In the genomic region with DNA sequence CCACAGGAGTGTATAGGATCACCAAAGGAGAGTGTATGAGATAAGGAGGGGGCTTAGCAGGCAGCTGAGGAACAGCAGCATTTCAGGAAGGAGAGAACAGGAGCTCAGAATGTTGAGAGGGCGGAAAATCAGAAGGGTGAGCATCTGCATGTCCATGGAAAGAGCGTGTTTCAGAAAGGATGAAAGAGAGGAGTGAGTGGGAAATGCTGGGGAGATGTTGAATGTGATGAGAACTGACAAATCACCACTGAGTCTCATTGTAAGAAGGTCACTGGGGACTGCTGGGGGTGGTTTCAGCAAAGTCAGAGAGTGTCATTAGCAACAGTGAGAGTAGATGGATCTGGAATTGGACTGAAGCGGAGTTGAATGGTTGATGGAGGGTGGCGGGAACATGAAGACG, we compare ENCODE assay signal across 20 cellular contexts.
"Had no signal": no experiment of that assay in that cellular context is flagged by ENCODE, and none has a peak within 500 bp of the region (broad histone marks: within the 10 kb centered on the region; RNA-seq: fewer than 3 reads in every experiment).

No MANE protein-coding gene starts in this region.

- H3K4me3 Mint-ChIP-seq: activated CD4-positive, alpha-beta memory T cell treated with anti-CD3 and anti-CD28 coated beads for 36 hours; activated CD4-positive, alpha-beta T cell treated with anti-CD3 and anti-CD28 coated beads for 36 hours; activated T-helper 1 cell treated with anti-CD3 and anti-CD28 coated beads, Interleukin-12 subunit alpha, Interleukin-12 subunit beta, Interleukin-2, Interleukin-4 antibody, amounts not matched to agents 30 ng/mL and 10 ng/mL and 1 ng/mL, durations not matched to agents 14 hours and 24 hours and 36 hours had no signal

- H3K27ac ChIP-seq: adrenal gland, gastrocnemius medialis, heart right ventricle, left ventricle myocardium inferior, thyroid gland had no signal

- H3K36me3 ChIP-seq: adrenal gland, gastrocnemius medialis, heart right ventricle, left ventricle myocardium inferior, thyroid gland had no signal

- DNase-seq: activated CD4-positive, alpha-beta memory T cell treated with anti-CD3 and anti-CD28 coated beads for 36 hours; activated CD4-positive, alpha-beta T cell treated with anti-CD3 and anti-CD28 coated beads for 36 hours; activated naive CD4-positive, alpha-beta T cell; activated T-cell treated with anti-CD3 and anti-CD28 coated beads for 4 hours; adrenal gland; cerebellar nuclear complex; effector CD4-positive, alpha-beta T cell; gastrocnemius medialis; heart right ventricle; immature natural killer cell; kidney glomerular epithelial cell; left ventricle myocardium inferior; mesendoderm; naive thymus-derived CD8-positive, alpha-beta T cell; stimulated activated CD4-positive, alpha-beta T cell treated with anti-CD3 and anti-CD28 coated beads, Interleukin-4, amount 100 ng/mL, for 1 hour; T-helper 2 cell; thyroid gland had no signal

- H3K4me2 ChIP-seq: smooth muscle cell had no signal

- H3K9me3 Mint-ChIP-seq: activated T-helper 1 cell treated with anti-CD3 and anti-CD28 coated beads, Interleukin-12 subunit alpha, Interleukin-12 subunit beta, Interleukin-2, Interleukin-4 antibody, amounts not matched to agents 30 ng/mL and 10 ng/mL and 1 ng/mL, durations not matched to agents 14 hours and 24 hours and 36 hours; immature natural killer cell; naive thymus-derived CD8-positive, alpha-beta T cell had no signal

- H3K27ac Mint-ChIP-seq: activated CD4-positive, alpha-beta memory T cell treated with anti-CD3 and anti-CD28 coated beads for 36 hours; activated CD4-positive, alpha-beta T cell treated with anti-CD3 and anti-CD28 coated beads for 36 hours had no signal

- H3K9me3 ChIP-seq: adrenal gland, gastrocnemius medialis, heart right ventricle, left ventricle myocardium inferior, thyroid gland had no signal

- H3K4me3 ChIP-seq: adrenal gland, gastrocnemius medialis, heart right ventricle, left ventricle myocardium inferior, smooth muscle cell, thyroid gland had no signal

- H3K27me3 ChIP-seq: adrenal gland, gastrocnemius medialis, thyroid gland had no signal

- ATAC-seq: activated CD4-positive, alpha-beta T cell treated with anti-CD3 and anti-CD28 coated beads for 36 hours; gastrocnemius medialis; heart right ventricle; naive thymus-derived CD8-positive, alpha-beta T cell; sciatic nerve had no signal

- H3K36me3 Mint-ChIP-seq: naive thymus-derived CD8-positive, alpha-beta T cell had no signal
